26 cellular contexts compared by ENCODE assay signal in genomic region chr16:3846087-3846486, GRCh38.
"Had no signal": no experiment of that assay in that cellular context is flagged by ENCODE, and none has a peak within 500 bp of the region (broad histone marks: within the 10 kb centered on the region; RNA-seq: fewer than 3 reads in every experiment).

No MANE protein-coding gene starts in this region.

- H3K27ac ChIP-seq: colonic mucosa, lower lobe of right lung, parathyroid adenoma, right lobe of liver, suprapubic skin, transverse colon, vagina had no signal

- FAIRE-seq: frontal cortex, small intestine had no signal

- H3K4me3 Mint-ChIP-seq: dendritic cell treated with granulocyte-macrophage colony-stimulating factor and Interleukin-4, amounts not matched to agents 40 ng/mL and 50 ng/mL, for 4 days; immature natural killer cell; neural crest cell; stimulated activated naive CD8-positive, alpha-beta T cell treated with anti-CD3 and anti-CD28 coated beads, Interleukin-15, amount 100 ng/mL, for 72 hours had no signal

- H3K4me3 ChIP-seq: colonic mucosa, lower lobe of right lung, right lobe of liver, suprapubic skin, transverse colon, vagina had no signal

- H3K27me3 Mint-ChIP-seq: dendritic cell treated with granulocyte-macrophage colony-stimulating factor and Interleukin-4, amounts not matched to agents 40 ng/mL and 50 ng/mL, for 4 days; naive thymus-derived CD8-positive, alpha-beta T cell; progenitor cell of endocrine pancreas; stimulated activated naive CD8-positive, alpha-beta T cell treated with anti-CD3 and anti-CD28 coated beads, Interleukin-15, amount 100 ng/mL, for 72 hours had no signal

- H3K9me3 ChIP-seq: colonic mucosa, lower lobe of right lung, right lobe of liver, suprapubic skin, transverse colon, vagina had no signal

- DNase-seq: colonic mucosa; effector CD8-positive, alpha-beta T cell; hypothalamus; immature natural killer cell; islet precursor cell; kidney glomerular epithelial cell; left colon; left ventricle myocardium superior; lower lobe of right lung; naive thymus-derived CD8-positive, alpha-beta T cell; right lobe of liver; small intestine; stimulated activated CD4-positive, alpha-beta T cell treated with anti-CD3 and anti-CD28 coated beads, Interleukin-12 subunit alpha, Interleukin-12 subunit beta, amount 100 ng/mL, for 4 hours; stimulated activated CD4-positive, alpha-beta T cell treated with anti-CD3 and anti-CD28 coated beads, Interleukin-1b, Interleukin-23, amount 100 ng/mL, for 48 hours; stimulated activated CD4-positive, alpha-beta T cell treated with anti-CD3 and anti-CD28 coated beads, Interleukin-4, amount 100 ng/mL, for 1 hour; stimulated activated CD8-positive, alpha-beta memory T cell treated with anti-CD3 and anti-CD28 coated beads, Interleukin-4, amount 100 ng/mL, for 48 hours; stimulated activated naive CD4-positive, alpha-beta T cell; stimulated activated naive CD8-positive, alpha-beta T cell treated with anti-CD3 and anti-CD28 coated beads, Interleukin-15, amount 100 ng/mL, for 72 hours; transverse colon had no signal

- H3K4me1 ChIP-seq: colonic mucosa had no signal

- H3K27ac Mint-ChIP-seq: dendritic cell treated with granulocyte-macrophage colony-stimulating factor and Interleukin-4, amounts not matched to agents 40 ng/mL and 50 ng/mL, for 4 days; progenitor cell of endocrine pancreas had no signal

- H3K27me3 ChIP-seq: colonic mucosa, right lobe of liver, suprapubic skin, transverse colon, vagina had no signal

- H3K9ac ChIP-seq: parathyroid adenoma had no signal

- H3K9me3 Mint-ChIP-seq: dendritic cell treated with granulocyte-macrophage colony-stimulating factor and Interleukin-4, amounts not matched to agents 40 ng/mL and 50 ng/mL, for 4 days; immature natural killer cell; naive thymus-derived CD8-positive, alpha-beta T cell; neural crest cell; stimulated activated naive CD8-positive, alpha-beta T cell treated with anti-CD3 and anti-CD28 coated beads, Interleukin-15, amount 100 ng/mL, for 72 hours had no signal
